ENCODE assay signal across 18 cellular contexts in genomic region chr12:121121805-121122204, GRCh38.
"Had no signal": no experiment of that assay in that cellular context is flagged by ENCODE, and none has a peak within 500 bp of the region (broad histone marks: within the 10 kb centered on the region; RNA-seq: fewer than 3 reads in every experiment).

No MANE protein-coding gene starts in this region.

- H3K27ac ChIP-seq: HL-60 had no signal

- H3K4me3 ChIP-seq: MG63 had no signal

- DNase-seq: KBM-7, MG63, NCI-H1092 treated with DMSO at 0.1 percent for 48 hours, NCI-H1436, NCI-H187, NCI-H2029, NCI-H2081 treated with DMSO at 0.1 percent for 48 hours, NCI-H2171, NCI-H226, NCI-H446, NCI-H510A, NCI-H524 treated with DMSO at 0.1 percent for 48 hours, NCI-H69, NCI-H774, Right ventricle myocardium superior, RPMI8226 had no signal

- H3K9me3 ChIP-seq: MG63 had no signal

- H3K36me3 ChIP-seq: MG63 had no signal

- ATAC-seq: SK-N-SH treated with all-trans-retinoic acid at 6 μM for 48 hours had no signal

- H3K27me3 ChIP-seq: MG63 had no signal
